In genomic region chr14:70902186-70902585, GRCh38 we compare ENCODE assay signal across 13 cellular contexts.
"Had no signal": no experiment of that assay in that cellular context is flagged by ENCODE, and none has a peak within 500 bp of the region (broad histone marks: within the 10 kb centered on the region; RNA-seq: fewer than 3 reads in every experiment).

No MANE protein-coding gene starts in this region.

- H3K4me3 ChIP-seq: gastroesophageal sphincter, heart right ventricle, pancreas, sigmoid colon, SJCRH30, thyroid gland had no signal

- H3K4me3 Mint-ChIP-seq: neural crest cell had no signal

- H3K36me3 ChIP-seq: gastroesophageal sphincter, heart right ventricle, pancreas, sigmoid colon, SJCRH30, thyroid gland had no signal

- H3K27ac ChIP-seq: heart right ventricle, pancreas, SJCRH30, thyroid gland had no signal

- H3K4me1 ChIP-seq: pancreas had no signal

- DNase-seq: activated CD4-positive, alpha-beta T cell treated with anti-CD3 and anti-CD28 coated beads, Interleukin-2, amount 50 U/mL, for 4 hours; activated CD8-positive, alpha-beta memory T cell treated with anti-CD3 and anti-CD28 coated beads, Interleukin-2, amount 50 U/mL, for 4 hours; activated gamma-delta T cell; erythroblast; heart right ventricle; pancreas; sigmoid colon; SJCRH30; stimulated activated CD4-positive, alpha-beta T cell treated with anti-CD3 and anti-CD28 coated beads, Interleukin-1b, Interleukin-23, amount 100 ng/mL, for 48 hours; SW 1271; thyroid gland had no signal

- H3K9me3 ChIP-seq: gastroesophageal sphincter, heart right ventricle, pancreas, sigmoid colon, SJCRH30, thyroid gland had no signal

- H3K27me3 ChIP-seq: gastroesophageal sphincter, heart right ventricle, pancreas, sigmoid colon, SJCRH30, thyroid gland had no signal

- H3K9me3 Mint-ChIP-seq: neural crest cell had no signal

- ATAC-seq: gastroesophageal sphincter, heart right ventricle, pancreas had no signal
